ENCODE assay signal across 9 cellular contexts in genomic region chr4:158193171-158193749, GRCh38. TPM values are rescaled to one million over a fixed set of nuclear protein-coding genes. Genes with fewer than 3 reads are reported as not detected.
DNase-seq lines count a peak whose midpoint lies in the region; ATAC-seq and TF ChIP-seq lines count a peak whose summit lies in the region.
"Had no signal": no experiment of that assay in that cellular context is flagged by ENCODE, and none has a peak within 500 bp of the region (broad histone marks: within the 10 kb centered on the region; RNA-seq: fewer than 3 reads in every experiment).

No MANE protein-coding gene starts in this region.

- H3K4me3 ChIP-seq in AG09309 (ENCODE audit: control insufficient read depth, low read depth, low read length) (no peak overlapping the region), transverse colon (no peak overlapping the region)

- intact Hi-C loops in transverse colon (cut with DNase I; ENCODE audit: low total_unique reads) = no loop called here

- no peak for TF ChIP-seq EP300 in transverse colon (IDR thresholded peaks at IDR 0.05; ENCODE audit: low read depth)

- no peaks in the 10 kb centered on the region for H3K27me3 ChIP-seq in transverse colon

- no peak overlapping the region for H3K27ac ChIP-seq in transverse colon
- H3K27ac ChIP-seq: epithelial cell of prostate had no signal

- TF ChIP-seq CTCF in AG09309 (IDR thresholded peaks at IDR 0.05; ENCODE audit: control insufficient read depth, insufficient read depth, low read depth, low read length, missing control alignments) (peak; percentile 47), transverse colon (IDR thresholded peaks at IDR 0.05) (peak; percentile 46 to 63 (median 58))

- no peaks in the 10 kb centered on the region for H3K36me3 ChIP-seq in transverse colon

- in situ Hi-C loops in KBM-7 (cut with MboI; ENCODE audit: low pct_unique_long_range_greater_than_20kb, low sequenced_read_pairs) = no loop called here
- in situ Hi-C loops in transverse colon (cut with MboI; ENCODE audit: low pct_ligation_motif_present in 1 of 4, low pct_unique_long_range_greater_than_20kb in 1 of 4, low sequenced_read_pairs in 3 of 4) = no loop called here

- H3K9me3 ChIP-seq in transverse colon = no peaks in the 10 kb centered on the region

- no peaks in the 10 kb centered on the region for H3K4me1 ChIP-seq in transverse colon

- DNase-seq in AG09309 (ENCODE audit: low read depth) = no peak
- DNase-seq in KBM-7 = peak; percentile 65
- DNase-seq in amniotic stem cell (lab: John Stamatoyannopoulos, UW) = peak; percentile 15
- DNase-seq in inferior parietal cortex (ENCODE audit: extremely low spot score) = peak; percentile 83
- no peak for DNase-seq in transverse colon
- no peak for DNase-seq in activated CD4-positive, alpha-beta T cell treated with anti-CD3 and anti-CD28 coated beads, Interleukin-2, amount 50 U/mL, for 1 hour
- DNase-seq in ecto neural progenitor cell (ENCODE audit: low spot score) = no peak

- no peak for TF ChIP-seq POLR2A in transverse colon (IDR thresholded peaks at IDR 0.05)

- ATAC-seq in GM18858 (IDR thresholded peaks at IDR 0.05; ENCODE audit: unreplicated experiment) = peak; percentile 48

- WGBS in transverse colon (ENCODE audit: low coverage in 1 of 2), 2 donors = 32 to 40% methylated on average over 3 of the region's 3 CpGs

RNA-seq across cellular contexts. Expression of gene TMEM144, which starts 17.0 kb away (rescaled TPM):
- total RNA-seq in transverse colon = 10 to 100 TPM in 3 of 4 donors, 1 to 10 TPM in 1; 2.2 to 26.9 (median 21.2) TPM

RNA-seq across cellular contexts. Expression of gene GASK1B, which starts 20.4 kb away (rescaled TPM):
- total RNA-seq in transverse colon = 10 to 100 TPM in 3 of 4 donors, 1 to 10 TPM in 1; 7.9 to 22.5 (median 14.1) TPM

Comparison
In these comparisons a context has a peak if more than half of its experiments do, and no peak if none do; other contexts are left out.
1. DNase-seq: peak in KBM-7 (single experiment), amniotic stem cell (single experiment) and inferior parietal cortex (single experiment); none in AG09309 (single experiment), transverse colon (single experiment), activated CD4-positive, alpha-beta T cell treated with anti-CD3 and anti-CD28 coated beads, Interleukin-2, amount 50 U/mL, for 1 hour (single experiment) and ecto neural progenitor cell (single experiment).